ENCODE assay signal across 19 cellular contexts in genomic region chr2:31922542-31923408, GRCh38.
DNase-seq lines count a peak whose midpoint lies in the region; ATAC-seq, FAIRE-seq and TF ChIP-seq lines count a peak whose summit lies in the region.
"Had no signal": no experiment of that assay in that cellular context is flagged by ENCODE, and none has a peak within 500 bp of the region (broad histone marks: within the 10 kb centered on the region; RNA-seq: fewer than 3 reads in every experiment).

No MANE protein-coding gene starts in this region.

- H3K9me3 ChIP-seq in small intestine (ENCODE audit: control insufficient read depth, low read depth): no peaks in the 10 kb centered on the region
- H3K9me3 ChIP-seq: adrenal gland, pancreas, Peyer's patch, SK-N-SH had no signal

- intact Hi-C loops in left colon (cut with DNase I, micrococcal nuclease): no loop called here

- no peak overlapping the region for H3K4me3 ChIP-seq in small intestine (ENCODE audit: low read depth in 1 of 2, low read length in 2 of 2)
- H3K4me3 ChIP-seq: adrenal gland, pancreas, Peyer's patch had no signal

- no peaks in the 10 kb centered on the region for H3K4me1 ChIP-seq in small intestine (ENCODE audit: control insufficient read depth in 2 of 2, insufficient read depth in 1 of 2, low read depth in 1 of 2, low read length in 1 of 2)
- H3K4me1 ChIP-seq: adrenal gland, pancreas, Peyer's patch had no signal

- H3K36me3 ChIP-seq in small intestine (ENCODE audit: control insufficient read depth in 2 of 2, insufficient read depth in 2 of 2, low read length in 2 of 2): peaks cover 0 to 2% of the 10 kb centered on the region in 2 donors
- H3K36me3 ChIP-seq: pancreas, Peyer's patch had no signal

- ATAC-seq in GM18508 (IDR thresholded peaks at IDR 0.05; ENCODE audit: insufficient read depth, unreplicated experiment): peak; percentile 59
- peak; percentile 48 for ATAC-seq in left colon
- ATAC-seq in HG02610 (IDR thresholded peaks at IDR 0.05; ENCODE audit: unreplicated experiment): no peak
- ATAC-seq: activated T-helper 17 cell treated with anti-CD3 and anti-CD28 coated beads, Interleukin-2, amount 50 U/mL, for 72 hours; pancreas had no signal

- 70 to 80% (median 79%) methylated on average over 9 of the region's 9 CpGs for WGBS in small intestine, 3 donors

- no peaks in the 10 kb centered on the region for H3K27me3 ChIP-seq in small intestine (ENCODE audit: control insufficient read depth in 2 of 2, insufficient read depth in 2 of 2, low read length in 2 of 2)
- H3K27me3 ChIP-seq: adrenal gland, pancreas, Peyer's patch had no signal

- TF ChIP-seq POLR2A in H54 (IDR thresholded peaks at IDR 0.05; ENCODE audit: low read depth, low read length): no peak

- no peak overlapping the region for H3K27ac ChIP-seq in small intestine (ENCODE audit: low read depth in 1 of 2, low read length in 1 of 2)
- H3K27ac ChIP-seq: adrenal gland, pancreas, Peyer's patch had no signal

- FAIRE-seq in H54 (lab: Jason Lieb, UNC) (peak; percentile 38), small intestine (lab: Jason Lieb, UNC) (no peak)
- FAIRE-seq: pancreas had no signal

- DNase-seq in H54 (ENCODE audit: insufficient read length, low spot score) (no peak), NCI-H526 treated with DMSO at 0.1 percent for 48 hours (lab: John Stamatoyannopoulos, UW) (peak; percentile 92), left colon (no peak), T-helper 9 cell (no peak), small intestine (no peak)
- DNase-seq: activated CD4-positive, CD25-positive, alpha-beta regulatory T cell treated with anti-CD3 and anti-CD28 coated beads, Interleukin-2, amount 50 U/mL, for 72 hours; adrenal gland; caudate nucleus; head of caudate nucleus; immature natural killer cell; naive B cell; NCI-H1105 treated with DMSO at 0.1 percent for 48 hours; NCI-H82; pancreas; Peyer's patch; SK-N-SH had no signal
